Comparison of ENCODE assay signal across 8 cellular contexts in the genomic region with DNA sequence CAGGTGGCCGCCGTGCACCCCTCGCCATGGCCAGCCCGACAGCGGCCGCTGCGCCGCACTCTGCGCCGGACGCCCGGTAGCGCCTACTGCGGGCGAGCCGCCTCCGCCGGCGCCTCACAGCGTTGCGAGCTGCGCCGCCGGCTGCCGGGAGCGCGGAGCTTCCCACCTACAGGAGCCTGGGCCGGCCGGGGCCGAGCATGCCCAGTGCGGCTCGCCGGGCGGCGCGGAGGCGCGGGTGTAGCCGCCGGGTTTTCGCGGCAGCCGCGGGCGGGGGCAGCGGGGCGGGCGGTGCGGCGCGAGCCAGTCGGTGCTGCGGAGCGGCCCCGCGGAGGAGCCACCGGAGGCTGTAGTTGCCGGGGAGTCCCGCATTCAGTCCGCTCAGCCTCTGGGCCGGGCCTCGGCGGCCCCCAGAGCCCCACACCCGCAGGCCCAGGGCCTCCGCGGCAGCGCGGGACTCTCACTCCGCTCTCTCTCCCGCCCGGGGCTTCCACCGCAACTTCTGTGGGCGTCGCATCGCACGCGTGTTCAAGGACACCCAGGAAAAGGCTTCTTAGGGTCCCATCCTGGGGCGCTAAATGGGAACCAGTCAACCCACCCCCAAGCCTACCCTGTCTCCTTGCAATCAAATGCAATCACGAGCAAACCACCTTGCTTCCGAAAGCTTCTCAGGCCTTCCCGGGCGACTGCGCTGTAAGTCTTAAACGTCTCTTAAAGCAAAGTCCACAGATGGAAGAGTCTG. TPM values are rescaled to one million over a fixed set of nuclear protein-coding genes. Genes with fewer than 3 reads are reported as not detected.
DNase-seq lines count a peak whose midpoint lies in the region; ATAC-seq and TF ChIP-seq lines count a peak whose summit lies in the region.

A gene (minus strand): TSS at position 143 of the 739 bp plus-strand sequence. CDS start 20,518 bp downstream, outside the sequence.

- peak; percentile 68 for DNase-seq in DMS53 treated with DMSO at 0.1 percent for 48 hours (lab: John Stamatoyannopoulos, UW; ENCODE audit: unreplicated experiment)
- DNase-seq in Jurkat, Clone E6-1 (ENCODE audit: low read depth, low spot score): peak; percentile 71
- peak; percentile 98 for DNase-seq in SK-N-SH
- DNase-seq in activated naive CD4-positive, alpha-beta T cell treated with anti-CD3 and anti-CD28 coated beads, Interleukin-2, amount 50 U/mL, for 72 hours (ENCODE audit: low spot score in 2 of 2): peak; percentile 86 to 88
- DNase-seq in glomerular visceral epithelial cell (ENCODE audit: extremely low spot score): peak; percentile 91
- DNase-seq in occipital lobe (lab: John Stamatoyannopoulos, UW): peak; percentile 87
- peak; percentile 85 for DNase-seq in superior temporal gyrus (ENCODE audit: extremely low spot score)

- H3K9me2 ChIP-seq in SK-N-SH: no peaks in the 10 kb centered on the region

- CTCF ChIA-PET in SK-N-SH (lab: Yijun Ruan, JAX): interaction anchor here (1.4 to 4.3 kb wide), 6 partner anchors 12 to 413 kb away, joined by 3 to 34 read pairs (median 10); a partner anchor contains a TSS

- TF ChIP-seq CTCF in SK-N-SH (IDR thresholded peaks at IDR 0.05): no peak; the same call in 1 of the 2 replicates

- peaks cover 10 to 11% of the 10 kb centered on the region in 2 donors for H3K36me3 Mint-ChIP-seq in activated naive CD4-positive, alpha-beta T cell treated with anti-CD3 and anti-CD28 coated beads, Interleukin-2, amount 50 U/mL, for 72 hours

- H3K36me3 ChIP-seq in SK-N-SH (replicated peaks in 1 of 2; ENCODE audit: control insufficient read depth in 1 of 2, insufficient read depth in 2 of 2, low read length in 1 of 2): peaks cover 0 to 6% of the 10 kb centered on the region in 2 experiments

- peak within 1 kb of the TSS; percentile 99 for H3K4me2 ChIP-seq in SK-N-SH

- peak; percentile 40; the same call in 1 of the 2 replicates for TF ChIP-seq RAD21 in SK-N-SH (IDR thresholded peaks at IDR 0.05; ENCODE audit: low read length)

- H3F3A ChIP-seq in SK-N-SH (replicated peaks; ENCODE audit: insufficient read depth): peaks cover 4% of the 10 kb centered on the region

- ATAC-seq in GM21737 (IDR thresholded peaks at IDR 0.05; ENCODE audit: unreplicated experiment): peak; percentile 85
- peak; percentile 85 to 88 for ATAC-seq in activated naive CD4-positive, alpha-beta T cell treated with anti-CD3 and anti-CD28 coated beads, Interleukin-2, amount 50 U/mL, for 72 hours

- H4K20me1 ChIP-seq in SK-N-SH (ENCODE audit: insufficient read depth): no peaks in the 10 kb centered on the region

- POLR2A ChIA-PET in SK-N-SH (lab: Yijun Ruan, JAX): interaction anchor here (0.6 to 1.4 kb wide), 4 partner anchors 212 to 366 kb away, joined by 3 to 4 read pairs (median 3); a partner anchor contains a TSS

- H3K9me3 ChIP-seq in SK-N-SH: no peaks in the 10 kb centered on the region

- peak within 1 kb of the TSS; percentile 72 for H3K4me3 ChIP-seq in Jurkat, Clone E6-1 (ENCODE audit: low read length)
- peak within 1 kb of the TSS; percentile 87 to 98 for H3K4me3 ChIP-seq in SK-N-SH (ENCODE audit: low read depth in 2 of 2, low read length in 1 of 2)

- no peak for TF ChIP-seq EP300 in SK-N-SH (IDR thresholded peaks at IDR 0.05; ENCODE audit: borderline replicate concordance in 1 of 2, low read depth in 1 of 2, low read length in 1 of 2)

- under 1% methylated on average over 28 of the region's 84 CpGs for WGBS in SK-N-SH (ENCODE audit: low lambda C conversion rate)

- peaks cover 52% of the 10 kb centered on the region for H3K79me2 ChIP-seq in SK-N-SH (ENCODE audit: insufficient read depth)

- H3K27ac ChIP-seq in SK-N-SH (ENCODE audit: low read depth in 2 of 2, low read length in 1 of 2): peak within 1 kb of the TSS; percentile 89 to 92

- no peaks in the 10 kb centered on the region for H3K9me3 Mint-ChIP-seq in activated naive CD4-positive, alpha-beta T cell treated with anti-CD3 and anti-CD28 coated beads, Interleukin-2, amount 50 U/mL, for 72 hours

- H3K9ac ChIP-seq in SK-N-SH: peak within 1 kb of the TSS; percentile 96

- no peaks in the 10 kb centered on the region for H3K27me3 ChIP-seq in SK-N-SH (ENCODE audit: insufficient read depth)

- peak within 1 kb of the TSS; percentile 82 to 98 for H3K27ac Mint-ChIP-seq in activated naive CD4-positive, alpha-beta T cell treated with anti-CD3 and anti-CD28 coated beads, Interleukin-2, amount 50 U/mL, for 72 hours

- peaks cover 0 to 3% of the 10 kb centered on the region in 2 experiments; a peak in 1 of 4 replicates for H3K4me1 ChIP-seq in SK-N-SH (ENCODE audit: control insufficient read depth in 1 of 2, insufficient read depth in 2 of 2, low read depth in 1 of 2, low read length in 1 of 2)

- peak within 1 kb of the TSS; percentile 98 for H2AFZ ChIP-seq in SK-N-SH (ENCODE audit: low read depth)

TF ChIP-seq in SK-N-SH, 30 proteins besides CTCF, POLR2A, EP300 and RAD21:
- TF ChIP-seq TAF1 (IDR thresholded peaks at IDR 0.05; ENCODE audit: borderline replicate concordance, low read depth, low read length) (peak; percentile 75), CHD2 (IDR thresholded peaks at IDR 0.05; ENCODE audit: low read length, partially characterized antibody) (peak; percentile 20), YY1 (IDR thresholded peaks at IDR 0.05; ENCODE audit: low read depth) (no peak), ELF1 (IDR thresholded peaks at IDR 0.05) (no peak), JUND (IDR thresholded peaks at IDR 0.05) (peak; percentile 22; the same call in 1 of the 2 replicates), FOXJ3 (CRISPR knock-in tag; IDR thresholded peaks at IDR 0.05) (no peak), RCOR1 (IDR thresholded peaks at IDR 0.05; ENCODE audit: low read length) (no peak), POLR2AphosphoS5 (IDR thresholded peaks at IDR 0.05; ENCODE audit: low read depth, low read length) (peak; percentile 64), TEAD4 (IDR thresholded peaks at IDR 0.05; ENCODE audit: borderline replicate concordance, insufficient read depth) (no peak), SMC3 (IDR thresholded peaks at IDR 0.05; ENCODE audit: low read depth, low read length) (peak; percentile 5), SIN3A (IDR thresholded peaks at IDR 0.05; ENCODE audit: borderline replicate concordance, low read depth, low read length) (no peak; the same call in 1 of the 2 replicates), RXRA (IDR thresholded peaks at IDR 0.05; ENCODE audit: borderline replicate concordance, low read depth) (no peak), MXI1 (IDR thresholded peaks at IDR 0.05; ENCODE audit: low read depth, low read length) (peak; percentile 19; the same call in 1 of the 2 replicates), EZH2phosphoT487 (IDR thresholded peaks at IDR 0.05; ENCODE audit: borderline replicate concordance, low read depth) (no peak), NRF1 (IDR thresholded peaks at IDR 0.05; ENCODE audit: low read depth, low read length) (peak; percentile 80), GATA2 (CRISPR knock-in tag; IDR thresholded peaks at IDR 0.05) (no peak)
- TF ChIP-seq, protein P1, sequence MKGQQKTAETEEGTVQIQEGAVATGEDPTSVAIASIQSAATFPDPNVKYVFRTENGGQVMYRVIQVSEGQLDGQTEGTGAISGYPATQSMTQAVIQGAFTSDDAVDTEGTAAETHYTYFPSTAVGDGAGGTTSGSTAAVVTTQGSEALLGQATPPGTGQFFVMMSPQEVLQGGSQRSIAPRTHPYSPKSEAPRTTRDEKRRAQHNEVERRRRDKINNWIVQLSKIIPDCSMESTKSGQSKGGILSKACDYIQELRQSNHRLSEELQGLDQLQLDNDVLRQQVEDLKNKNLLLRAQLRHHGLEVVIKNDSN (IDR thresholded peaks at IDR 0.05; ENCODE audit: borderline replicate concordance, low read depth): no peak

RNA-seq across cellular contexts. Expression of the gene that starts here (rescaled TPM):
- polyA plus RNA-seq in Jurkat, Clone E6-1 (2012; ENCODE audit: insufficient read depth, insufficient read length): 5.4 TPM
- 5.4 and 8.5 TPM in 2 replicates for polyA plus RNA-seq in SK-N-SH (2012; rRNA removed)
- polyA plus RNA-seq in SK-N-SH (2012; cell fraction: cytosol; rRNA removed): 4.8 and 5.7 TPM in 2 replicates
- 8.9 and 9.4 TPM in 2 replicates for polyA plus RNA-seq in SK-N-SH (2012; cell fraction: nucleus; rRNA removed)
- 1 to 10 TPM in 1 of 2 donors, under 1 TPM in 1; 0.86 to 2.1 TPM for total RNA-seq in activated naive CD4-positive, alpha-beta T cell treated with anti-CD3 and anti-CD28 coated beads, Interleukin-2, amount 50 U/mL, for 72 hours
- 13.9 TPM for total RNA-seq in occipital lobe

Comparison
In these comparisons a context has a peak if more than half of its experiments do, and no peak if none do; other contexts are left out.
1. Peak in every context shown above with its lines: DNase-seq, ATAC-seq, H3K4me3 ChIP-seq and H3K27ac ChIP-seq.